Comparison of ENCODE assay signal across 2 cellular contexts in genomic region chr10:95247200-95247880, GRCh38.
TF ChIP-seq lines count a peak whose summit lies in the region.

No MANE protein-coding gene starts in this region.

TF ChIP-seq in K562, 482 proteins besides CTCF, POLR2A, EP300 and RAD21 (continues in another document):
- no peak for TF ChIP-seq CBFA2T2 (conservative IDR thresholded peaks at IDR 0.05)
- no peak for TF ChIP-seq ARHGAP35 (IDR thresholded peaks at IDR 0.05; ENCODE audit: partially characterized antibody)
- TF ChIP-seq MYC (IDR thresholded peaks at IDR 0.05; ENCODE audit: low read depth, low read length), result no peak
- TF ChIP-seq MYC (CRISPR knock-in tag; IDR thresholded peaks at IDR 0.05; ENCODE audit: borderline replicate concordance, low read depth), result no peak
- no peak for TF ChIP-seq RNF2 (IDR thresholded peaks at IDR 0.05)
- TF ChIP-seq PPARD (CRISPR knock-in tag; IDR thresholded peaks at IDR 0.05), result no peak
- TF ChIP-seq, protein P1, sequence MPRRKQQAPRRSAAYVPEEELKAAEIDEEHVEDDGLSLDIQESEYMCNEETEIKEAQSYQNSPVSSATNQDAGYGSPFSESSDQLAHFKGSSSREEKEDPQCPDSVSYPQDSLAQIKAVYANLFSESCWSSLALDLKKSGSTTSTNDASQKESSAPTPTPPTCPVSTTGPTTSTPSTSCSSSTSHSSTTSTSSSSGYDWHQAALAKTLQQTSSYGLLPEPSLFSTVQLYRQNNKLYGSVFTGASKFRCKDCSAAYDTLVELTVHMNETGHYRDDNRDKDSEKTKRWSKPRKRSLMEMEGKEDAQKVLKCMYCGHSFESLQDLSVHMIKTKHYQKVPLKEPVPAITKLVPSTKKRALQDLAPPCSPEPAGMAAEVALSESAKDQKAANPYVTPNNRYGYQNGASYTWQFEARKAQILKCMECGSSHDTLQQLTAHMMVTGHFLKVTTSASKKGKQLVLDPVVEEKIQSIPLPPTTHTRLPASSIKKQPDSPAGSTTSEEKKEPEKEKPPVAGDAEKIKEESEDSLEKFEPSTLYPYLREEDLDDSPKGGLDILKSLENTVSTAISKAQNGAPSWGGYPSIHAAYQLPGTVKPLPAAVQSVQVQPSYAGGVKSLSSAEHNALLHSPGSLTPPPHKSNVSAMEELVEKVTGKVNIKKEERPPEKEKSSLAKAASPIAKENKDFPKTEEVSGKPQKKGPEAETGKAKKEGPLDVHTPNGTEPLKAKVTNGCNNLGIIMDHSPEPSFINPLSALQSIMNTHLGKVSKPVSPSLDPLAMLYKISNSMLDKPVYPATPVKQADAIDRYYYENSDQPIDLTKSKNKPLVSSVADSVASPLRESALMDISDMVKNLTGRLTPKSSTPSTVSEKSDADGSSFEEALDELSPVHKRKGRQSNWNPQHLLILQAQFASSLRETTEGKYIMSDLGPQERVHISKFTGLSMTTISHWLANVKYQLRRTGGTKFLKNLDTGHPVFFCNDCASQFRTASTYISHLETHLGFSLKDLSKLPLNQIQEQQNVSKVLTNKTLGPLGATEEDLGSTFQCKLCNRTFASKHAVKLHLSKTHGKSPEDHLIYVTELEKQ (CRISPR knock-in tag; IDR thresholded peaks at IDR 0.05), result no peak
- TF ChIP-seq SIX5 (IDR thresholded peaks at IDR 0.05; ENCODE audit: borderline replicate concordance in 1 of 2, insufficient read depth in 1 of 2, low read depth in 1 of 2, low read length in 2 of 2), result no peak
- TF ChIP-seq ARNT (IDR thresholded peaks at IDR 0.05), result no peak
- TF ChIP-seq HMGN3 (IDR thresholded peaks at IDR 0.05; ENCODE audit: borderline replicate concordance, extremely low read depth, insufficient read length, low read depth, low read length), result no peak
- TF ChIP-seq MIER1 (IDR thresholded peaks at IDR 0.05; ENCODE audit: low read depth), result no peak
- TF ChIP-seq, protein P2, sequence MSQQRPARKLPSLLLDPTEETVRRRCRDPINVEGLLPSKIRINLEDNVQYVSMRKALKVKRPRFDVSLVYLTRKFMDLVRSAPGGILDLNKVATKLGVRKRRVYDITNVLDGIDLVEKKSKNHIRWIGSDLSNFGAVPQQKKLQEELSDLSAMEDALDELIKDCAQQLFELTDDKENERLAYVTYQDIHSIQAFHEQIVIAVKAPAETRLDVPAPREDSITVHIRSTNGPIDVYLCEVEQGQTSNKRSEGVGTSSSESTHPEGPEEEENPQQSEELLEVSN (IDR thresholded peaks at IDR 0.05; ENCODE audit: borderline replicate concordance in 1 of 2, extremely low read depth in 1 of 2, insufficient read depth in 1 of 2, insufficient read length in 1 of 2, low read depth in 1 of 2, low read length in 1 of 2, poor library complexity in 1 of 2, severe bottlenecking in 1 of 2), result no peak
- TF ChIP-seq ZKSCAN1 (IDR thresholded peaks at IDR 0.05; ENCODE audit: low read depth, low read length), result no peak
- TF ChIP-seq, protein P3, sequence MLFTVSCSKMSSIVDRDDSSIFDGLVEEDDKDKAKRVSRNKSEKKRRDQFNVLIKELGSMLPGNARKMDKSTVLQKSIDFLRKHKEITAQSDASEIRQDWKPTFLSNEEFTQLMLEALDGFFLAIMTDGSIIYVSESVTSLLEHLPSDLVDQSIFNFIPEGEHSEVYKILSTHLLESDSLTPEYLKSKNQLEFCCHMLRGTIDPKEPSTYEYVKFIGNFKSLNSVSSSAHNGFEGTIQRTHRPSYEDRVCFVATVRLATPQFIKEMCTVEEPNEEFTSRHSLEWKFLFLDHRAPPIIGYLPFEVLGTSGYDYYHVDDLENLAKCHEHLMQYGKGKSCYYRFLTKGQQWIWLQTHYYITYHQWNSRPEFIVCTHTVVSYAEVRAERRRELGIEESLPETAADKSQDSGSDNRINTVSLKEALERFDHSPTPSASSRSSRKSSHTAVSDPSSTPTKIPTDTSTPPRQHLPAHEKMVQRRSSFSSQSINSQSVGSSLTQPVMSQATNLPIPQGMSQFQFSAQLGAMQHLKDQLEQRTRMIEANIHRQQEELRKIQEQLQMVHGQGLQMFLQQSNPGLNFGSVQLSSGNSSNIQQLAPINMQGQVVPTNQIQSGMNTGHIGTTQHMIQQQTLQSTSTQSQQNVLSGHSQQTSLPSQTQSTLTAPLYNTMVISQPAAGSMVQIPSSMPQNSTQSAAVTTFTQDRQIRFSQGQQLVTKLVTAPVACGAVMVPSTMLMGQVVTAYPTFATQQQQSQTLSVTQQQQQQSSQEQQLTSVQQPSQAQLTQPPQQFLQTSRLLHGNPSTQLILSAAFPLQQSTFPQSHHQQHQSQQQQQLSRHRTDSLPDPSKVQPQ (CRISPR knock-in tag; IDR thresholded peaks at IDR 0.05; ENCODE audit: borderline replicate concordance), result no peak
- no peak for TF ChIP-seq SUPT5H (IDR thresholded peaks at IDR 0.05)
- TF ChIP-seq KLF10 (CRISPR knock-in tag; IDR thresholded peaks at IDR 0.05), result no peak
- no peak for TF ChIP-seq NBN (IDR thresholded peaks at IDR 0.05; ENCODE audit: low read depth)
- TF ChIP-seq FOSL1 (tag; conservative IDR thresholded peaks at IDR 0.05), result no peak
- TF ChIP-seq ZNF165 (CRISPR knock-in tag; IDR thresholded peaks at IDR 0.05; ENCODE audit: borderline replicate concordance), result no peak

TF ChIP-seq in HepG2, 621 proteins besides CTCF, POLR2A, EP300 and RAD21:
- TF ChIP-seq ZBTB42 (CRISPR knock-in tag; IDR thresholded peaks at IDR 0.05) (no peak), MTA1 (CRISPR knock-in tag; IDR thresholded peaks at IDR 0.05; ENCODE audit: borderline replicate concordance) (no peak)
